Comparison of ENCODE assay signal across 12 cellular contexts in the genomic region with DNA sequence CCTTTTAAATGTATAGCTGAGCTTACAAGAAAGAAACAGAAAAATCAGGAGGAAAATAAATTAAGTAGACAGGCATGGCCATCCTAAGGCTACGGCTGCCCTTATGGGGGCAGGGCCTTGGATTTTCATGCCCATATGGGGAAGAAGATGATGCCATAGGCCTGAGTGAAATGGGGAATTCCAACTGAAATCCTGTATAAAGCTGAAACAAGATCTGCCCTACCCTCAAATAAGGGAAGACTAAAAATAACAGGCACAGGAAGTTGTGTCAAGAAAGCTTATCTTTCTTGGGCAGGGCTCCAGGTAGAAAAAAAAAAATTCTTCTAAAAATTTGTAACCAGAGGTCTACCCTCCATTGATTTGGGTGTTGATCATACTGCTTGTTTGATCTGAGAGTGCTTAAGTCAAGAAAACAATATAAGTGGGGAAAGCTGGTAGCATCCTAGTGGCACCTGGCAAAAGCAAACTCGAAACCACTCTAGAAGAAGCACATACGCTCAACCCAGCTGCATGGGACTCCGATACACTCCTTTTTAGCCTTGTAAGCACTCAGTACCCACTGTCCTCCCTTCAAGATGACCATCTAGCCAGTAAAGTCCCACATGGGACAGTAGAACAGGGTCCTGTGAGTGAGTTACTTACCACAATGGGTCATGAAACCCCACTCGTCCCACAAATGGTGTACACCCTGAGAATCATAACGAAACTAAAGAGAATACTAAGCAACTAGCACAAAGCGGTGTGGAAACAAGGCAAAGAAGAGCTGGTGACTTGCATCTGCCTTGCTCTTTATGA. TPM values are rescaled to one million over a fixed set of nuclear protein-coding genes. Genes with fewer than 3 reads are reported as not detected.
A peak's percentile ranks its signal among the peaks of the same experiment; 100 is the strongest.
DNase-seq lines count a peak whose midpoint lies in the region; FAIRE-seq and TF ChIP-seq lines count a peak whose summit lies in the region.
"Had no signal": no experiment of that assay in that cellular context is flagged by ENCODE, and none has a peak within 500 bp of the region (broad histone marks: within the 10 kb centered on the region; RNA-seq: fewer than 3 reads in every experiment).

No MANE protein-coding gene starts in this region.

- H3K27ac Mint-ChIP-seq in progenitor cell of endocrine pancreas = no peak overlapping the region

- no peak overlapping the region for H3K4me3 Mint-ChIP-seq in progenitor cell of endocrine pancreas (ENCODE audit: low read depth)
- H3K4me3 Mint-ChIP-seq: central memory CD8-positive, alpha-beta T cell had no signal

- TF ChIP-seq CTCF in HFF-Myc (IDR thresholded peaks at IDR 0.05; ENCODE audit: low read depth, low read length, missing control alignments) (no peak), fibroblast of the aortic adventitia (IDR thresholded peaks at IDR 0.05; ENCODE audit: insufficient read depth, low read length) (no peak), progenitor cell of endocrine pancreas (IDR thresholded peaks at IDR 0.05; ENCODE audit: unreplicated experiment) (no peak)

- peaks cover 5% of the 10 kb centered on the region for H3K9me3 Mint-ChIP-seq in progenitor cell of endocrine pancreas (ENCODE audit: low read depth)

- H3K4me3 ChIP-seq in HFF-Myc (replicated peaks; ENCODE audit: low read depth, low read length) (no peak overlapping the region), fibroblast of the aortic adventitia (ENCODE audit: low read depth, low read length) (no peak overlapping the region)
- H3K4me3 ChIP-seq: gastrocnemius medialis, tibial artery had no signal

- in situ Hi-C loops in G401 (cut with HindIII; ENCODE audit: low sequenced_read_pairs) = no loop called here

- peaks cover 3% of the 10 kb centered on the region for H3K36me3 Mint-ChIP-seq in progenitor cell of endocrine pancreas (ENCODE audit: insufficient read depth)

- H3K27me3 Mint-ChIP-seq in progenitor cell of endocrine pancreas = no peaks in the 10 kb centered on the region

- DNase-seq in GM18507 (ENCODE audit: extremely low spot score, insufficient read length, low read depth) (no peak), HFF-Myc (ENCODE audit: extremely low read depth, low read depth) (peak; percentile 37), Kasumi-1 (lab: John Stamatoyannopoulos, UW) (peak; percentile 29 to 31), fibroblast of the aortic adventitia (ENCODE audit: low read depth) (peak; percentile 52), COLO829 (ENCODE audit: low spot score) (no peak), progenitor cell of endocrine pancreas (ENCODE audit: low spot score, unreplicated experiment) (no peak), G401 (ENCODE audit: low spot score) (no peak), ecto neural progenitor cell (ENCODE audit: low spot score) (no peak)
- DNase-seq: gastrocnemius medialis, NCI-H1092 treated with DMSO at 0.1 percent for 48 hours, tibial artery had no signal

- FAIRE-seq in GM18507 (lab: Jason Lieb, UNC) = peak; percentile 35

- H3K4me1 Mint-ChIP-seq in progenitor cell of endocrine pancreas (ENCODE audit: low read depth) = no peaks in the 10 kb centered on the region
- H3K4me1 Mint-ChIP-seq: central memory CD8-positive, alpha-beta T cell had no signal

RNA-seq across cellular contexts. Expression of a gene that starts 22.3 kb away (rescaled TPM):
- total RNA-seq in fibroblast of the aortic adventitia (ENCODE audit: low replicate concordance) = 2.6 and 2.7 TPM in 2 replicates
- 5.7 and 5.9 TPM in 2 replicates for total RNA-seq in progenitor cell of endocrine pancreas
- 0.06 TPM in 1 of 2 replicates, not detected in the other for total RNA-seq in G401 (2014; rRNA removed; shearing (Covaris generic))

Comparison
In these comparisons a context has a peak if more than half of its experiments do, and no peak if none do; other contexts are left out.
1. DNase-seq: peak in HFF-Myc (single experiment), Kasumi-1 (2 of 2) and fibroblast of the aortic adventitia (single experiment); none in GM18507 (single experiment), COLO829 (single experiment), progenitor cell of endocrine pancreas (single experiment), G401 (single experiment) and ecto neural progenitor cell (single experiment).